In genomic region chr14:60925286-60925685, GRCh38 we compare ENCODE assay signal across 1 cellular context.
TF ChIP-seq lines count a peak whose summit lies in the region.

No MANE protein-coding gene starts in this region.

TF ChIP-seq in IMR-90, 13 proteins besides CTCF, POLR2A, EP300 and RAD21 (continued from another document):
- TF ChIP-seq ELK1 (IDR thresholded peaks at IDR 0.05; ENCODE audit: borderline replicate concordance, low read depth, low read length) (no peak), RFX5 (IDR thresholded peaks at IDR 0.05; ENCODE audit: low read depth, low read length) (no peak), SMC3 (IDR thresholded peaks at IDR 0.05; ENCODE audit: low read depth, low read length) (no peak), MXI1 (IDR thresholded peaks at IDR 0.05; ENCODE audit: borderline replicate concordance, low read depth, low read length) (no peak), CHD1 (IDR thresholded peaks at IDR 0.05; ENCODE audit: low read depth, low read length) (no peak), MAFK (IDR thresholded peaks at IDR 0.05; ENCODE audit: low read depth, low read length) (no peak), USF2 (IDR thresholded peaks at IDR 0.05; ENCODE audit: low read depth, low read length) (no peak), FOS (IDR thresholded peaks at IDR 0.05; ENCODE audit: low read depth, low read length) (no peak), MAZ (IDR thresholded peaks at IDR 0.05; ENCODE audit: borderline replicate concordance, low read depth, low read length) (no peak)
